In genomic region chr9:104068546-104068945, GRCh38 we compare ENCODE assay signal across 1 cellular context.
TF ChIP-seq lines count a peak whose summit lies in the region.

No MANE protein-coding gene starts in this region.

TF ChIP-seq in SK-N-SH treated with all-trans-retinoic acid at 6 μM for 48 hours, 23 proteins besides CTCF, POLR2A, EP300 and RAD21 (continued from another document):
- TF ChIP-seq CSRNP3 (CRISPR knock-in tag; IDR thresholded peaks at IDR 0.05) (no peak), CSDC2 (CRISPR knock-in tag; IDR thresholded peaks at IDR 0.05) (no peak), ZNF70 (CRISPR knock-in tag; IDR thresholded peaks at IDR 0.05) (no peak), CREB5 (CRISPR knock-in tag; IDR thresholded peaks at IDR 0.05; ENCODE audit: low read depth) (no peak), SNAI2 (CRISPR knock-in tag; IDR thresholded peaks at IDR 0.05) (no peak), ZNF565 (CRISPR knock-in tag; conservative IDR thresholded peaks at IDR 0.05; ENCODE audit: low read depth) (no peak), ARNTL (CRISPR knock-in tag; IDR thresholded peaks at IDR 0.05; ENCODE audit: borderline replicate concordance, low read depth) (no peak)
